27 cellular contexts compared by ENCODE assay signal in the genomic region with DNA sequence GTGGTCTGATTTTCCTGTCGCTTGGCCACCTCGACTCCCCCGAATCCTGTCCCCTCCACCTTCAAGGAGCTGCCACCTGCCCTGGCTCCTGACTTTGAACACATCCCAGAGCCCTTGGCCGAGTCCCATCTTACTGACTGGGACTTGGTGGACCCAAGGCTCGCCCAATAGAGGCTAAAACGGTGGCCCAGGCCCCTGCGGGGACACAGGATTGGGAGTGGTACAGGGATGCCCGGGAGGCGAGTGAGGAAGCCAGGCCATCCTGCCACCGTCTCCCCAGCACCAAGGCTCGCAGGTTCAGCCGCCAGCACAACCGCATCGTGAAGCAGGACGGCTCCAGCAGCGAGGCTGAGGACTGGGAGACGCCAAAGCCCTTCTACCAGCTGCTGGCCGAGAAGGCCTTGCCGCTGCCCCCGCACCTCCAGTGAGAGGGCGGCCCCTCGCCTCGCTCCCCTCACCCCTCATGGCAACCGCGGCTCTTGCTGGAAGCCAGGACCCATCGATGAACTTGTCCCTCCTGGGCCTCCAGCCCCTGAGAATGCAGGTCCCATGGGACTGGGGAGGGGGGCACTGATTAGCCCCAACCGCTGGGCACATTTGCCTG. TPM values are rescaled to one million over a fixed set of nuclear protein-coding genes. Genes with fewer than 3 reads are reported as not detected.
DNase-seq lines count a peak whose midpoint lies in the region; ATAC-seq, FAIRE-seq and TF ChIP-seq lines count a peak whose summit lies in the region.
"Had no signal": no experiment of that assay in that cellular context is flagged by ENCODE, and none has a peak within 500 bp of the region (broad histone marks: within the 10 kb centered on the region; RNA-seq: fewer than 3 reads in every experiment).

No MANE protein-coding gene starts in this region.

- H3K4me3 ChIP-seq in HepG2 (replicated peaks in 1 of 3; ENCODE audit: insufficient read depth in 1 of 3, low read depth in 2 of 3, low read length in 3 of 3) (no peak overlapping the region), right lobe of liver (no peak overlapping the region), esophagus muscularis mucosa (peak overlapping the region in 2 of 4 donors; percentile 12 to 20), osteoblast (ENCODE audit: insufficient read depth, low read length) (no peak overlapping the region), vagina (peak overlapping the region in 1 of 2 donors; percentile 7)
- no peak overlapping the region for H3K4me3 ChIP-seq in CD4-positive, alpha-beta memory T cell (ENCODE audit: low read length in 2 of 2)
- H3K4me3 ChIP-seq: SK-N-MC had no signal

- FAIRE-seq in HepG2 (lab: Jason Lieb, UNC), result no peak
- FAIRE-seq: frontal cortex, RCC 7860 had no signal

- peaks cover 2 to 8% of the 10 kb centered on the region in 2 donors for H3K27me3 Mint-ChIP-seq in CD4-positive, alpha-beta memory T cell

- no TSS peak for BruUV-seq in HepG2 (replicated peaks; lab: Mats Ljungman, UMichigan)

- H3K27me3 ChIP-seq in HepG2 (ENCODE audit: control insufficient read depth in 1 of 2, insufficient read depth in 2 of 2, low read length in 2 of 2), result peaks cover 12 to 26% of the 10 kb centered on the region in 2 experiments; a peak in 4 of 5 replicates
- no peaks in the 10 kb centered on the region for H3K27me3 ChIP-seq in right lobe of liver
- no peaks in the 10 kb centered on the region for H3K27me3 ChIP-seq in esophagus muscularis mucosa
- H3K27me3 ChIP-seq in osteoblast (ENCODE audit: insufficient read depth, low read length), result no peaks in the 10 kb centered on the region
- H3K27me3 ChIP-seq in vagina, result no peaks in the 10 kb centered on the region
- no peaks in the 10 kb centered on the region for H3K27me3 ChIP-seq in CD4-positive, alpha-beta memory T cell (ENCODE audit: insufficient read depth, low read length)

- TF ChIP-seq POLR2A in HepG2 (IDR thresholded peaks at IDR 0.05; ENCODE audit: insufficient read depth in 1 of 2, low read depth in 2 of 2, low read length in 2 of 2) (no peak), right lobe of liver (IDR thresholded peaks at IDR 0.05) (no peak), esophagus muscularis mucosa (IDR thresholded peaks at IDR 0.05; ENCODE audit: low read depth) (no peak), vagina (IDR thresholded peaks at IDR 0.05) (no peak)

- in situ Hi-C loops in HepG2 (cut with HindIII; ENCODE audit: extremely low pct_ligation_motif_present, low pct_unique_long_range_greater_than_20kb), result no loop called here

- TF ChIP-seq RAD21 in HepG2 (CRISPR knock-in tag; IDR thresholded peaks at IDR 0.05), result no peak

- H3K36me3 ChIP-seq in HepG2 (replicated peaks in 1 of 2; ENCODE audit: control insufficient read depth in 1 of 2, insufficient read depth in 2 of 2, low read length in 2 of 2), result no peaks in the 10 kb centered on the region
- H3K36me3 ChIP-seq in right lobe of liver, result no peaks in the 10 kb centered on the region
- peaks cover 0 to 7% (median 0%) of the 10 kb centered on the region in 4 donors for H3K36me3 ChIP-seq in esophagus muscularis mucosa
- no peaks in the 10 kb centered on the region for H3K36me3 ChIP-seq in osteoblast (ENCODE audit: insufficient read depth, low read length)
- peaks cover 0 to 7% of the 10 kb centered on the region in 2 donors for H3K36me3 ChIP-seq in vagina
- H3K36me3 ChIP-seq in CD4-positive, alpha-beta memory T cell (ENCODE audit: insufficient read depth, low read length), result no peaks in the 10 kb centered on the region
- H3K36me3 ChIP-seq: neutrophil had no signal

- H2AFZ ChIP-seq in HepG2 (ENCODE audit: low read length) (no peak overlapping the region), osteoblast (ENCODE audit: low read length) (no peak overlapping the region)

- no peaks in the 10 kb centered on the region for H3K36me3 Mint-ChIP-seq in CD4-positive, alpha-beta memory T cell

- H3K27ac ChIP-seq in HepG2 (ENCODE audit: extremely low read length, insufficient read depth, low read length) (no peak overlapping the region), right lobe of liver (no peak overlapping the region), esophagus muscularis mucosa (replicated peaks in 1 of 4) (peak overlapping the region; percentile 91 to 98 (median 97)), osteoblast (ENCODE audit: low read depth, low read length) (no peak overlapping the region), vagina (peak overlapping the region; percentile 98)
- H3K27ac ChIP-seq in CD4-positive, alpha-beta memory T cell (ENCODE audit: low read depth, low read length), result no peak overlapping the region
- H3K27ac ChIP-seq: C4-2B, neutrophil, SK-N-MC had no signal

- H3K4me1 ChIP-seq in HepG2 (ENCODE audit: insufficient read depth, low read length), result 0 out of 2 replicates have a peak, but pooled peaks cover 10% of the 10 kb centered on the region
- peaks cover 0 to 9% (median 0%) of the 10 kb centered on the region in 4 donors for H3K4me1 ChIP-seq in right lobe of liver
- H3K4me1 ChIP-seq in esophagus muscularis mucosa, result peaks cover 38 to 55% (median 46%) of the 10 kb centered on the region in 4 donors
- peaks cover 13% of the 10 kb centered on the region for H3K4me1 ChIP-seq in osteoblast (ENCODE audit: insufficient read depth, low read length)
- H3K4me1 ChIP-seq in vagina, result peaks cover 46% of the 10 kb centered on the region
- peaks cover 5% of the 10 kb centered on the region for H3K4me1 ChIP-seq in CD4-positive, alpha-beta memory T cell (ENCODE audit: insufficient read depth, low read length)

- no peak overlapping the region for H3K27ac Mint-ChIP-seq in CD4-positive, alpha-beta memory T cell
- H3K27ac Mint-ChIP-seq: activated naive CD4-positive, alpha-beta T cell treated with anti-CD3 and anti-CD28 coated beads for 36 hours had no signal

- no peak overlapping the region for H3K4me2 ChIP-seq in HepG2 (ENCODE audit: low read depth, low read length)
- H3K4me2 ChIP-seq in osteoblast (ENCODE audit: insufficient read depth, low read length), result no peak overlapping the region

- ATAC-seq in HepG2 (no peak), right lobe of liver (no peak), GM21576 (IDR thresholded peaks at IDR 0.05; ENCODE audit: unreplicated experiment) (no peak)
- ATAC-seq: activated T-cell treated with anti-CD3 and anti-CD28 coated beads, Interleukin-2, amount 50 U/mL, for 4 hours; left lobe of liver had no signal

- H3K9ac ChIP-seq in HepG2 (ENCODE audit: insufficient read depth, low read depth, low read length), result no peak overlapping the region

- H3K9me3 ChIP-seq in HepG2 (ENCODE audit: low read length) (no peaks in the 10 kb centered on the region), right lobe of liver (no peaks in the 10 kb centered on the region), esophagus muscularis mucosa (no peaks in the 10 kb centered on the region), osteoblast (ENCODE audit: low read depth, low read length) (no peaks in the 10 kb centered on the region), vagina (no peaks in the 10 kb centered on the region)
- H3K9me3 ChIP-seq in CD4-positive, alpha-beta memory T cell (ENCODE audit: control insufficient read depth in 1 of 2, low read length in 2 of 2), result no peaks in the 10 kb centered on the region
- H3K9me3 ChIP-seq: neutrophil had no signal

- CTCF ChIA-PET in HepG2 (lab: Yijun Ruan, JAX; ENCODE audit: low intra/inter-chr PET ratio, low total read pairs), result no interaction called here
- CTCF ChIA-PET in CD4-positive, alpha-beta memory T cell (lab: Charles Lee; ENCODE audit: partially characterized antibody), result no interaction called here

- intact Hi-C loops in HepG2 (cut with micrococcal nuclease; ENCODE audit: unreplicated experiment), result no loop called here
- intact Hi-C loops in right lobe of liver (cut with DNase I), result no loop called here
- intact Hi-C loops in esophagus muscularis mucosa (cut with DNase I), result no loop called here
- intact Hi-C loops in vagina (cut with DNase I), result no loop called here
- intact Hi-C loops in CD4-positive, alpha-beta memory T cell (cut with micrococcal nuclease), result no loop called here

- TF ChIP-seq CTCF in HepG2 (CRISPR knock-in tag; IDR thresholded peaks at IDR 0.05) (no peak), right lobe of liver (IDR thresholded peaks at IDR 0.05) (no peak), esophagus muscularis mucosa (IDR thresholded peaks at IDR 0.05) (no peak), osteoblast (IDR thresholded peaks at IDR 0.05; ENCODE audit: extremely low read depth, low read depth, low read length) (no peak), vagina (IDR thresholded peaks at IDR 0.05) (no peak)

- H4K20me1 ChIP-seq in HepG2 (ENCODE audit: insufficient read depth, low read length), result no peaks in the 10 kb centered on the region
- H4K20me1 ChIP-seq in osteoblast (ENCODE audit: insufficient read depth, low read length), result no peaks in the 10 kb centered on the region

- TF ChIP-seq EP300 in HepG2 (IDR thresholded peaks at IDR 0.05; ENCODE audit: low read depth in 2 of 2, low read length in 2 of 2) (no peak), HepG2 (CRISPR knock-in tag; IDR thresholded peaks at IDR 0.05; ENCODE audit: borderline replicate concordance) (no peak), esophagus muscularis mucosa (IDR thresholded peaks at IDR 0.05) (no peak)

- DNase-seq in HepG2 (ENCODE audit: low spot score), result no peak
- no peak for DNase-seq in right lobe of liver
- no peak for DNase-seq in esophagus muscularis mucosa (ENCODE audit: extremely low spot score)
- DNase-seq in osteoblast (ENCODE audit: insufficient read length, low spot score, missing footprints), result peak; percentile 86
- no peak for DNase-seq in vagina (ENCODE audit: extremely low spot score in 2 of 2)
- DNase-seq in CD4-positive, alpha-beta memory T cell, result no peak
- no peak for DNase-seq in UCSD-AML1 (lab: John Stamatoyannopoulos, UW; ENCODE audit: unreplicated experiment)
- DNase-seq: ACHN; activated CD8-positive, alpha-beta memory T cell treated with anti-CD3 and anti-CD28 coated beads for 24 hours; activated naive CD4-positive, alpha-beta T cell treated with anti-CD3 and anti-CD28 coated beads for 36 hours; activated T-cell treated with anti-CD3 and anti-CD28 coated beads, Interleukin-2, amount 50 U/mL, for 4 hours; Karpas-422; NCI-H1048; NCI-H1930; NK-92 treated with Interleukin-12 subunit alpha and Interleukin-12 subunit beta, amount 100 ng/mL, for 24 hours; T-helper 9 cell had no signal

- peaks cover 0 to 1% (median under 1%) of the 10 kb centered on the region in 4 donors for H3K4me1 Mint-ChIP-seq in CD4-positive, alpha-beta memory T cell

- H3K9me3 Mint-ChIP-seq in CD4-positive, alpha-beta memory T cell, result no peaks in the 10 kb centered on the region
- H3K9me3 Mint-ChIP-seq: activated naive CD4-positive, alpha-beta T cell treated with anti-CD3 and anti-CD28 coated beads for 36 hours; activated T-cell treated with anti-CD3 and anti-CD28 coated beads, Interleukin-2, amount 50 U/mL, for 4 hours; central memory CD8-positive, alpha-beta T cell had no signal

- H3K79me2 ChIP-seq in HepG2 (ENCODE audit: insufficient read depth, low read length), result peaks cover 3% of the 10 kb centered on the region
- H3K79me2 ChIP-seq in osteoblast (ENCODE audit: insufficient read depth, low read length), result peaks cover 8% of the 10 kb centered on the region

- H3K4me3 Mint-ChIP-seq in CD4-positive, alpha-beta memory T cell, result no peak overlapping the region
- H3K4me3 Mint-ChIP-seq: activated naive CD4-positive, alpha-beta T cell treated with anti-CD3 and anti-CD28 coated beads for 36 hours; activated T-cell treated with anti-CD3 and anti-CD28 coated beads, Interleukin-2, amount 50 U/mL, for 4 hours; central memory CD8-positive, alpha-beta T cell had no signal

- 82% methylated on average over 4 of the region's 27 CpGs for WGBS in HepG2 (ENCODE audit: low lambda C conversion rate)
- WGBS in right lobe of liver (ENCODE audit: insufficient coverage, low coverage, low lambda C conversion rate, missing lambda C conversion rate), result 40% methylated on average over 3 of the region's 27 CpGs
- 56% methylated on average over 17 of the region's 27 CpGs for WGBS in esophagus muscularis mucosa

- POLR2A ChIA-PET in HepG2 (lab: Yijun Ruan, JAX), result no interaction called here
- POLR2A ChIA-PET in CD4-positive, alpha-beta memory T cell (lab: Charles Lee; ENCODE audit: partially characterized antibody), result no interaction called here

RNA-seq across cellular contexts. Expression of a gene that starts 5.3 kb away (rescaled TPM):
- total RNA-seq in HepG2 (2016; rRNA removed; fragmentation: Illumina TruSeq; extraction: Trizol) (8.2 and 10.5 TPM in 2 replicates), right lobe of liver (10 to 100 TPM in 3 of 6 experiments, 1 to 10 TPM in 3; 7.8 to 11.6 (median 9.5) TPM), esophagus muscularis mucosa (10 to 100 TPM; 18.2 to 39.9 (median 28.8) TPM), osteoblast (11.6 and 11.8 TPM in 2 replicates), vagina (20.6 TPM)
- total RNA-seq in HepG2 (2016; cell fraction: cytosol; rRNA removed; fragmentation: Illumina TruSeq; extraction: Trizol; ENCODE audit: low read depth), result 1.3 and 1.5 TPM in 2 replicates
- total RNA-seq in HepG2 (2016; cell fraction: insoluble cytoplasmic fraction; rRNA removed; fragmentation: Illumina TruSeq; extraction: Trizol), result 7.3 and 10.6 TPM in 2 replicates
- total RNA-seq in HepG2 (2016; cell fraction: membrane; rRNA removed; fragmentation: Illumina TruSeq; extraction: Trizol), result 4.0 and 4.6 TPM in 2 replicates
- total RNA-seq in HepG2 (2016; cell fraction: nucleus; rRNA removed; fragmentation: Illumina TruSeq; extraction: Trizol), result 6.6 and 7.6 TPM in 2 replicates
- polyA plus RNA-seq in HepG2 (2011; rRNA removed), result 7.7 and 8.8 TPM in 2 replicates
- polyA plus RNA-seq in HepG2 (2011; cell fraction: cytosol; rRNA removed), result 3.7 and 8.8 TPM in 2 replicates
- polyA plus RNA-seq in HepG2 (2011; cell fraction: nucleus; rRNA removed), result 42.0 and 54.7 TPM in 2 replicates
- polyA plus RNA-seq in HepG2 (2012), result 3.5 and 3.6 TPM in 2 replicates
- 1.6 and 2.0 TPM in 2 replicates for polyA plus RNA-seq in HepG2 (2016; cell fraction: cytosol; fragmentation: Illumina TruSeq; extraction: Trizol; ENCODE audit: low read depth)
- polyA plus RNA-seq in HepG2 (2016; cell fraction: insoluble cytoplasmic fraction; fragmentation: Illumina TruSeq; extraction: Trizol; ENCODE audit: low read depth), result 12.0 and 14.3 TPM in 2 replicates
- 3.6 and 4.7 TPM in 2 replicates for polyA plus RNA-seq in HepG2 (2016; cell fraction: membrane; fragmentation: Illumina TruSeq; extraction: Trizol; ENCODE audit: low read depth)
- polyA plus RNA-seq in HepG2 (2016; cell fraction: nucleus; fragmentation: Illumina TruSeq; extraction: Trizol; ENCODE audit: insufficient read depth, low read depth), result 20.0 and 20.3 TPM in 2 replicates
- polyA minus RNA-seq in HepG2 (2011; rRNA and poly(A)+ RNA removed; ENCODE audit: low replicate concordance), result 6.7 and 12.9 TPM in 2 replicates
- polyA minus RNA-seq in HepG2 (2011; cell fraction: cytosol; rRNA and poly(A)+ RNA removed), result 6.0 and 6.6 TPM in 2 replicates
- polyA minus RNA-seq in HepG2 (2011; cell fraction: nucleus; rRNA and poly(A)+ RNA removed), result 8.2 and 8.5 TPM in 2 replicates
- total RNA-seq in CD4-positive, alpha-beta memory T cell, result 1 to 10 TPM; 1.5 to 1.7 TPM
- under 1 TPM in 1 of 2 donors, not detected in 1; 0.08 TPM for polyA plus RNA-seq in CD4-positive, alpha-beta memory T cell

RNA-seq across cellular contexts. Expression of a gene that starts 18.5 kb away (rescaled TPM):
- total RNA-seq in HepG2 (2016; rRNA removed; fragmentation: Illumina TruSeq; extraction: Trizol) (1.7 and 5.3 TPM in 2 replicates), right lobe of liver (10 to 100 TPM in 1 of 6 experiments, 1 to 10 TPM in 5; 4.3 to 14.9 (median 8.7) TPM), esophagus muscularis mucosa (100 to 1,000 TPM; 247 to 487 (median 347) TPM), osteoblast (26.8 and 30.4 TPM in 2 replicates), vagina (29.0 TPM)
- total RNA-seq in HepG2 (2016; cell fraction: cytosol; rRNA removed; fragmentation: Illumina TruSeq; extraction: Trizol; ENCODE audit: low read depth), result 1.1 and 1.9 TPM in 2 replicates
- total RNA-seq in HepG2 (2016; cell fraction: insoluble cytoplasmic fraction; rRNA removed; fragmentation: Illumina TruSeq; extraction: Trizol), result 1.5 and 4.2 TPM in 2 replicates
- total RNA-seq in HepG2 (2016; cell fraction: membrane; rRNA removed; fragmentation: Illumina TruSeq; extraction: Trizol), result 2.2 and 2.7 TPM in 2 replicates
- 6.7 and 7.2 TPM in 2 replicates for total RNA-seq in HepG2 (2016; cell fraction: nucleus; rRNA removed; fragmentation: Illumina TruSeq; extraction: Trizol)
- 8.8 and 12.5 TPM in 2 replicates for polyA plus RNA-seq in HepG2 (2011; rRNA removed)
- polyA plus RNA-seq in HepG2 (2011; cell fraction: cytosol; rRNA removed), result 4.4 and 5.8 TPM in 2 replicates
- 119 and 127 TPM in 2 replicates for polyA plus RNA-seq in HepG2 (2011; cell fraction: nucleus; rRNA removed)
- 8.6 and 13.1 TPM in 2 replicates for polyA plus RNA-seq in HepG2 (2012)
- polyA plus RNA-seq in HepG2 (2016; cell fraction: cytosol; fragmentation: Illumina TruSeq; extraction: Trizol; ENCODE audit: low read depth), result 0.84 and 0.86 TPM in 2 replicates
- 3.2 and 3.6 TPM in 2 replicates for polyA plus RNA-seq in HepG2 (2016; cell fraction: insoluble cytoplasmic fraction; fragmentation: Illumina TruSeq; extraction: Trizol; ENCODE audit: low read depth)
- 1.6 and 1.8 TPM in 2 replicates for polyA plus RNA-seq in HepG2 (2016; cell fraction: membrane; fragmentation: Illumina TruSeq; extraction: Trizol; ENCODE audit: low read depth)
- 25.3 and 34.4 TPM in 2 replicates for polyA plus RNA-seq in HepG2 (2016; cell fraction: nucleus; fragmentation: Illumina TruSeq; extraction: Trizol; ENCODE audit: insufficient read depth, low read depth)
- polyA minus RNA-seq in HepG2 (2011; rRNA and poly(A)+ RNA removed; ENCODE audit: low replicate concordance), result 6.3 and 12.8 TPM in 2 replicates
- 2.5 and 4.2 TPM in 2 replicates for polyA minus RNA-seq in HepG2 (2011; cell fraction: cytosol; rRNA and poly(A)+ RNA removed)
- 11.6 and 14.0 TPM in 2 replicates for polyA minus RNA-seq in HepG2 (2011; cell fraction: nucleus; rRNA and poly(A)+ RNA removed)
- 10 to 100 TPM; 30.8 to 32.9 TPM for total RNA-seq in CD4-positive, alpha-beta memory T cell
- polyA plus RNA-seq in CD4-positive, alpha-beta memory T cell, result 1 to 10 TPM in 1 of 2 donors, not detected in 1; 1.3 TPM

RNA-seq across cellular contexts. Expression of a gene that starts 28.9 kb away (rescaled TPM):
- total RNA-seq in HepG2 (2016; rRNA removed; fragmentation: Illumina TruSeq; extraction: Trizol) (11.0 and 14.9 TPM in 2 replicates), right lobe of liver (10 to 100 TPM in 4 of 6 experiments, 1 to 10 TPM in 2; 8.3 to 14.3 (median 11.9) TPM), esophagus muscularis mucosa (10 to 100 TPM; 56.0 to 88.7 (median 63.3) TPM), osteoblast (48.5 and 49.2 TPM in 2 replicates), vagina (31.2 TPM)
- total RNA-seq in HepG2 (2016; cell fraction: cytosol; rRNA removed; fragmentation: Illumina TruSeq; extraction: Trizol; ENCODE audit: low read depth), result 22.5 and 32.3 TPM in 2 replicates
- total RNA-seq in HepG2 (2016; cell fraction: insoluble cytoplasmic fraction; rRNA removed; fragmentation: Illumina TruSeq; extraction: Trizol), result 9.3 and 16.3 TPM in 2 replicates
- total RNA-seq in HepG2 (2016; cell fraction: membrane; rRNA removed; fragmentation: Illumina TruSeq; extraction: Trizol), result 40.0 and 43.7 TPM in 2 replicates
- total RNA-seq in HepG2 (2016; cell fraction: nucleus; rRNA removed; fragmentation: Illumina TruSeq; extraction: Trizol), result 11.1 and 14.4 TPM in 2 replicates
- polyA plus RNA-seq in HepG2 (2011; rRNA removed), result 10.3 and 12.4 TPM in 2 replicates
- 6.3 and 9.0 TPM in 2 replicates for polyA plus RNA-seq in HepG2 (2011; cell fraction: cytosol; rRNA removed)
- 44.3 and 58.8 TPM in 2 replicates for polyA plus RNA-seq in HepG2 (2011; cell fraction: nucleus; rRNA removed)
- 8.3 and 9.5 TPM in 2 replicates for polyA plus RNA-seq in HepG2 (2012)
- polyA plus RNA-seq in HepG2 (2016; cell fraction: cytosol; fragmentation: Illumina TruSeq; extraction: Trizol; ENCODE audit: low read depth), result 34.5 and 34.9 TPM in 2 replicates
- polyA plus RNA-seq in HepG2 (2016; cell fraction: insoluble cytoplasmic fraction; fragmentation: Illumina TruSeq; extraction: Trizol; ENCODE audit: low read depth), result 9.9 and 14.4 TPM in 2 replicates
- polyA plus RNA-seq in HepG2 (2016; cell fraction: membrane; fragmentation: Illumina TruSeq; extraction: Trizol; ENCODE audit: low read depth), result 36.7 and 38.5 TPM in 2 replicates
- polyA plus RNA-seq in HepG2 (2016; cell fraction: nucleus; fragmentation: Illumina TruSeq; extraction: Trizol; ENCODE audit: insufficient read depth, low read depth), result 22.1 and 22.4 TPM in 2 replicates
- 29.8 and 32.2 TPM in 2 replicates for polyA minus RNA-seq in HepG2 (2011; rRNA and poly(A)+ RNA removed; ENCODE audit: low replicate concordance)
- 10.3 and 11.4 TPM in 2 replicates for polyA minus RNA-seq in HepG2 (2011; cell fraction: cytosol; rRNA and poly(A)+ RNA removed)
- 33.9 and 38.2 TPM in 2 replicates for polyA minus RNA-seq in HepG2 (2011; cell fraction: nucleus; rRNA and poly(A)+ RNA removed)
- 10 to 100 TPM; 49.3 to 52.6 TPM for total RNA-seq in CD4-positive, alpha-beta memory T cell
- 10 to 100 TPM in 1 of 2 donors, 1 to 10 TPM in 1; 6.9 to 11.7 TPM for polyA plus RNA-seq in CD4-positive, alpha-beta memory T cell

RNA-seq across cellular contexts. Expression of a gene that starts 30.6 kb away (rescaled TPM):
- total RNA-seq in HepG2 (2016; rRNA removed; fragmentation: Illumina TruSeq; extraction: Trizol), result not detected in 2 replicates
- not detected in 2 replicates for total RNA-seq in HepG2 (2016; cell fraction: cytosol; rRNA removed; fragmentation: Illumina TruSeq; extraction: Trizol; ENCODE audit: low read depth)
- total RNA-seq in HepG2 (2016; cell fraction: insoluble cytoplasmic fraction; rRNA removed; fragmentation: Illumina TruSeq; extraction: Trizol), result not detected in 2 replicates
- total RNA-seq in HepG2 (2016; cell fraction: membrane; rRNA removed; fragmentation: Illumina TruSeq; extraction: Trizol), result not detected in 2 replicates
- total RNA-seq in HepG2 (2016; cell fraction: nucleus; rRNA removed; fragmentation: Illumina TruSeq; extraction: Trizol), result not detected in 2 replicates
- not detected in 2 replicates for polyA plus RNA-seq in HepG2 (2011; rRNA removed)
- 0.03 TPM in 2 replicates for polyA plus RNA-seq in HepG2 (2011; cell fraction: cytosol; rRNA removed)
- 0.10 TPM in 2 replicates for polyA plus RNA-seq in HepG2 (2011; cell fraction: nucleus; rRNA removed)
- 0.07 TPM in 1 of 2 replicates, not detected in the other for polyA plus RNA-seq in HepG2 (2012)
- not detected in 2 replicates for polyA plus RNA-seq in HepG2 (2016; cell fraction: cytosol; fragmentation: Illumina TruSeq; extraction: Trizol; ENCODE audit: low read depth)
- polyA plus RNA-seq in HepG2 (2016; cell fraction: insoluble cytoplasmic fraction; fragmentation: Illumina TruSeq; extraction: Trizol; ENCODE audit: low read depth), result not detected in 2 replicates
- polyA plus RNA-seq in HepG2 (2016; cell fraction: membrane; fragmentation: Illumina TruSeq; extraction: Trizol; ENCODE audit: low read depth), result not detected in 2 replicates
- not detected in 2 replicates for polyA plus RNA-seq in HepG2 (2016; cell fraction: nucleus; fragmentation: Illumina TruSeq; extraction: Trizol; ENCODE audit: insufficient read depth, low read depth)
- 0.09 TPM in 1 of 2 replicates, not detected in the other for polyA minus RNA-seq in HepG2 (2011; rRNA and poly(A)+ RNA removed; ENCODE audit: low replicate concordance)
- not detected in 2 replicates for polyA minus RNA-seq in HepG2 (2011; cell fraction: cytosol; rRNA and poly(A)+ RNA removed)
- not detected in 2 replicates for polyA minus RNA-seq in HepG2 (2011; cell fraction: nucleus; rRNA and poly(A)+ RNA removed)
- total RNA-seq in right lobe of liver, result under 1 TPM in 1 of 6 experiments, not detected in 5; 0.24 TPM
- total RNA-seq in esophagus muscularis mucosa, result not detected
- not detected in 2 replicates for total RNA-seq in osteoblast
- total RNA-seq in vagina, result not detected
- total RNA-seq in CD4-positive, alpha-beta memory T cell, result not detected
- not detected for polyA plus RNA-seq in CD4-positive, alpha-beta memory T cell
- total RNA-seq: activated naive CD4-positive, alpha-beta T cell treated with anti-CD3 and anti-CD28 coated beads for 36 hours; activated T-cell treated with anti-CD3 and anti-CD28 coated beads, Interleukin-2, amount 50 U/mL, for 4 hours; epithelial cell of proximal tubule; frontal cortex; left lobe of liver; mononuclear cell; NCI-H460 had no signal

RNA-seq across cellular contexts. Expression of a gene that starts 33.1 kb away (rescaled TPM):
- total RNA-seq in HepG2 (2016; rRNA removed; fragmentation: Illumina TruSeq; extraction: Trizol) (4.7 and 6.2 TPM in 2 replicates), right lobe of liver (10 to 100 TPM in 1 of 6 experiments, 1 to 10 TPM in 5; 5.6 to 12.4 (median 7.4) TPM), esophagus muscularis mucosa (10 to 100 TPM in 3 of 4 donors, 1 to 10 TPM in 1; 8.6 to 27.7 (median 18.2) TPM), osteoblast (8.0 and 9.0 TPM in 2 replicates), vagina (23.8 TPM)
- total RNA-seq in HepG2 (2016; cell fraction: cytosol; rRNA removed; fragmentation: Illumina TruSeq; extraction: Trizol; ENCODE audit: low read depth), result 0.79 and 1.0 TPM in 2 replicates
- 4.3 and 6.5 TPM in 2 replicates for total RNA-seq in HepG2 (2016; cell fraction: insoluble cytoplasmic fraction; rRNA removed; fragmentation: Illumina TruSeq; extraction: Trizol)
- 3.4 and 3.8 TPM in 2 replicates for total RNA-seq in HepG2 (2016; cell fraction: membrane; rRNA removed; fragmentation: Illumina TruSeq; extraction: Trizol)
- total RNA-seq in HepG2 (2016; cell fraction: nucleus; rRNA removed; fragmentation: Illumina TruSeq; extraction: Trizol), result 5.8 and 7.5 TPM in 2 replicates
- 6.4 TPM in 2 replicates for polyA plus RNA-seq in HepG2 (2011; rRNA removed)
- polyA plus RNA-seq in HepG2 (2011; cell fraction: cytosol; rRNA removed), result 3.1 and 5.2 TPM in 2 replicates
- 33.3 and 34.2 TPM in 2 replicates for polyA plus RNA-seq in HepG2 (2011; cell fraction: nucleus; rRNA removed)
- polyA plus RNA-seq in HepG2 (2012), result 4.1 and 4.3 TPM in 2 replicates
- polyA plus RNA-seq in HepG2 (2016; cell fraction: cytosol; fragmentation: Illumina TruSeq; extraction: Trizol; ENCODE audit: low read depth), result 0.69 and 0.73 TPM in 2 replicates
- 4.4 and 6.5 TPM in 2 replicates for polyA plus RNA-seq in HepG2 (2016; cell fraction: insoluble cytoplasmic fraction; fragmentation: Illumina TruSeq; extraction: Trizol; ENCODE audit: low read depth)
- polyA plus RNA-seq in HepG2 (2016; cell fraction: membrane; fragmentation: Illumina TruSeq; extraction: Trizol; ENCODE audit: low read depth), result 2.3 and 3.0 TPM in 2 replicates
- polyA plus RNA-seq in HepG2 (2016; cell fraction: nucleus; fragmentation: Illumina TruSeq; extraction: Trizol; ENCODE audit: insufficient read depth, low read depth), result 16.3 and 19.5 TPM in 2 replicates
- 4.6 and 6.2 TPM in 2 replicates for polyA minus RNA-seq in HepG2 (2011; rRNA and poly(A)+ RNA removed; ENCODE audit: low replicate concordance)
- 5.1 TPM in 2 replicates for polyA minus RNA-seq in HepG2 (2011; cell fraction: cytosol; rRNA and poly(A)+ RNA removed)
- polyA minus RNA-seq in HepG2 (2011; cell fraction: nucleus; rRNA and poly(A)+ RNA removed), result 7.6 and 9.7 TPM in 2 replicates
- total RNA-seq in CD4-positive, alpha-beta memory T cell, result 10 to 100 TPM; 33.1 to 37.3 TPM
- 10 to 100 TPM in 1 of 2 donors, 1 to 10 TPM in 1; 3.7 to 17.2 TPM for polyA plus RNA-seq in CD4-positive, alpha-beta memory T cell

Comparison
In these comparisons a context has a peak if more than half of its experiments do, and no peak if none do; other contexts are left out.
1. H3K27ac ChIP-seq: peak in esophagus muscularis mucosa (4 of 4) and vagina (single experiment); none in HepG2 (single experiment), right lobe of liver (0 of 3), osteoblast (single experiment) and CD4-positive, alpha-beta memory T cell (single experiment).